Comparison of ENCODE assay signal across 1 cellular context in the genomic region with DNA sequence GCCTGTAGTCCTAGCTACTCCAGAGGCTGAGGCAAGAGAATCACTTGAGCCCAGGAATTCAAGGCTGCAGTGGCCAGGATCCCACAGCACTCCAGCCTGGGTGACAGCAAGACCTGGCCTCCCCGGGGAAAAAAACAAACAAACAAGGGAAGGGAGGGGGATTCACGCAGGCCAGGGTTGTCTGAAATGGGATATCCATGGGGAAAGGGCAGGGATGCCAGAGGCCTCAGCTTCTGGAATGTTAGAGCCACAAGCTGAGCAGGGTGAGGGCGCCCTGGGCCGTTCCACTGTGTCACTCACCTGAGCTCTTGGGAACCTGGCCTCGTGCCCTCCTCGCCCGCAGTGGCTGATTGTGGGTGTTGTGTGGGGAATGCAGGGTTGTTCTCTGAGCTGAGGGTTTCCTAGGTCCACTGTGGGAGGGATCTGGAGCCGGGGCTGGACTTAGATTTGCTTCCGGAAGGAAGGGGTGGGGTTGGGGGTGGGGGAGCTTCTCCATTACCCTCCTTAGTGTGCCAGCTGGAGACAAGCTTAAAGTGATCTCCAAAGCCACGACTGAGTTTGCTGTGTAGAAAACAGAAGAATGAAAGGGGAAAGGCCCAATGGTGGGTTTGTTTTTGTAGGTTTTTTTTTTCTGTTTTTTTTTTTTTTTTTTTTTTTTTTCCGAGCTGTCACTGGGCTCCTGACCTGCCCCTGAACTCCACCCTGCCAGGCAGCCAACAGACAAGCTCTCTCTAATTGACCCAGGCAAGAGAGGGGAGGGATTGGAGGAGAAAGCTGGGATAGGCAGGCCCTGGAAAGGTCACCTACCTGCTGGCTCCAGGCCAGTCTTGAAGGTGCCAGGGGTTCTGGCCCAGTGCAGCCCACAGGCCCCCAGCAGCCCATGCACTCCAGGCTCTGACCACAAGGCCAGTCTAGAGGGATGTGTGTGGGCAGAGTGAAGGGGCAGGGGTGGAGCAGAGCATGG.
TF ChIP-seq lines count a peak whose summit lies in the region.

A gene (minus strand): TSS at position 414 of the 964 bp plus-strand sequence. CDS start 1,189 bp downstream, outside the sequence.

TF ChIP-seq in HepG2, 621 proteins besides CTCF, POLR2A, EP300 and RAD21 (continued from another document and continues in another):
- TF ChIP-seq, protein P1, sequence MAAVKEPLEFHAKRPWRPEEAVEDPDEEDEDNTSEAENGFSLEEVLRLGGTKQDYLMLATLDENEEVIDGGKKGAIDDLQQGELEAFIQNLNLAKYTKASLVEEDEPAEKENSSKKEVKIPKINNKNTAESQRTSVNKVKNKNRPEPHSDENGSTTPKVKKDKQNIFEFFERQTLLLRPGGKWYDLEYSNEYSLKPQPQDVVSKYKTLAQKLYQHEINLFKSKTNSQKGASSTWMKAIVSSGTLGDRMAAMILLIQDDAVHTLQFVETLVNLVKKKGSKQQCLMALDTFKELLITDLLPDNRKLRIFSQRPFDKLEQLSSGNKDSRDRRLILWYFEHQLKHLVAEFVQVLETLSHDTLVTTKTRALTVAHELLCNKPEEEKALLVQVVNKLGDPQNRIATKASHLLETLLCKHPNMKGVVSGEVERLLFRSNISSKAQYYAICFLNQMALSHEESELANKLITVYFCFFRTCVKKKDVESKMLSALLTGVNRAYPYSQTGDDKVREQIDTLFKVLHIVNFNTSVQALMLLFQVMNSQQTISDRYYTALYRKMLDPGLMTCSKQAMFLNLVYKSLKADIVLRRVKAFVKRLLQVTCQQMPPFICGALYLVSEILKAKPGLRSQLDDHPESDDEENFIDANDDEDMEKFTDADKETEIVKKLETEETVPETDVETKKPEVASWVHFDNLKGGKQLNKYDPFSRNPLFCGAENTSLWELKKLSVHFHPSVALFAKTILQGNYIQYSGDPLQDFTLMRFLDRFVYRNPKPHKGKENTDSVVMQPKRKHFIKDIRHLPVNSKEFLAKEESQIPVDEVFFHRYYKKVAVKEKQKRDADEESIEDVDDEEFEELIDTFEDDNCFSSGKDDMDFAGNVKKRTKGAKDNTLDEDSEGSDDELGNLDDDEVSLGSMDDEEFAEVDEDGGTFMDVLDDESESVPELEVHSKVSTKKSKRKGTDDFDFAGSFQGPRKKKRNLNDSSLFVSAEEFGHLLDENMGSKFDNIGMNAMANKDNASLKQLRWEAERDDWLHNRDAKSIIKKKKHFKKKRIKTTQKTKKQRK (IDR thresholded peaks at IDR 0.05; ENCODE audit: low read length) = no peak
- TF ChIP-seq HNRNPUL1 (IDR thresholded peaks at IDR 0.05; ENCODE audit: low read depth, low read length) (no peak), ZNF75D (CRISPR knock-in tag; IDR thresholded peaks at IDR 0.05; ENCODE audit: borderline replicate concordance) (no peak), ZNF331 (CRISPR knock-in tag; IDR thresholded peaks at IDR 0.05) (peak; percentile 85), ZMYM2 (CRISPR knock-in tag; IDR thresholded peaks at IDR 0.05) (no peak), MYNN (CRISPR knock-in tag; IDR thresholded peaks at IDR 0.05; ENCODE audit: low read depth) (0 out of 2 replicates have a peak, but pooled peaks have one; percentile 26), HDAC2 (CRISPR knock-in tag; IDR thresholded peaks at IDR 0.05) (peak; percentile 65), FOSL2 (CRISPR knock-in tag; IDR thresholded peaks at IDR 0.05) (peak; percentile 36), ZZZ3 (CRISPR knock-in tag; IDR thresholded peaks at IDR 0.05; ENCODE audit: borderline replicate concordance) (no peak; the same call in 1 of the 2 replicates), ZNF12 (CRISPR knock-in tag; IDR thresholded peaks at IDR 0.05) (no peak), ZNF263 (CRISPR knock-in tag; IDR thresholded peaks at IDR 0.05) (no peak), ZNF251 (CRISPR knock-in tag; IDR thresholded peaks at IDR 0.05) (no peak), ZSCAN22 (CRISPR knock-in tag; IDR thresholded peaks at IDR 0.05) (no peak), ZNF430 (CRISPR knock-in tag; IDR thresholded peaks at IDR 0.05) (no peak), ZMYM3 (CRISPR knock-in tag; IDR thresholded peaks at IDR 0.05) (peak; percentile 52), ZBTB3 (CRISPR knock-in tag; IDR thresholded peaks at IDR 0.05; ENCODE audit: borderline replicate concordance, low read depth) (no peak), JARID2 (CRISPR knock-in tag; IDR thresholded peaks at IDR 0.05; ENCODE audit: insufficient replicate concordance) (no peak), SIX4 (CRISPR knock-in tag; IDR thresholded peaks at IDR 0.05) (peak; percentile 58), REPIN1 (CRISPR knock-in tag; IDR thresholded peaks at IDR 0.05; ENCODE audit: borderline replicate concordance, low read depth) (no peak), NFYC (CRISPR knock-in tag; IDR thresholded peaks at IDR 0.05) (peak; percentile 72), DPF2 (CRISPR knock-in tag; IDR thresholded peaks at IDR 0.05; ENCODE audit: borderline replicate concordance, low read depth) (peak; percentile 21), PPARG (CRISPR knock-in tag; conservative IDR thresholded peaks at IDR 0.05) (no peak), ZNF724P (CRISPR knock-in tag; IDR thresholded peaks at IDR 0.05; ENCODE audit: borderline replicate concordance) (peak; percentile 44; the same call in 1 of the 2 replicates), ZBTB21 (CRISPR knock-in tag; IDR thresholded peaks at IDR 0.05) (no peak), DNMT3B (CRISPR knock-in tag; conservative IDR thresholded peaks at IDR 0.05) (0 out of 2 replicates have a peak, but pooled peaks have one; percentile 29), MAFG (CRISPR knock-in tag; IDR thresholded peaks at IDR 0.05) (no peak; the same call in 1 of the 2 replicates), KLF6 (CRISPR knock-in tag; IDR thresholded peaks at IDR 0.05) (no peak), NCOA2 (CRISPR knock-in tag; IDR thresholded peaks at IDR 0.05) (0 out of 2 replicates have a peak, but pooled peaks have one; percentile 26), RCOR2 (CRISPR knock-in tag; IDR thresholded peaks at IDR 0.05) (peak; percentile 42; the same call in 1 of the 2 replicates), POGZ (CRISPR knock-in tag; IDR thresholded peaks at IDR 0.05) (peak; percentile 67)
- TF ChIP-seq, protein P2, sequence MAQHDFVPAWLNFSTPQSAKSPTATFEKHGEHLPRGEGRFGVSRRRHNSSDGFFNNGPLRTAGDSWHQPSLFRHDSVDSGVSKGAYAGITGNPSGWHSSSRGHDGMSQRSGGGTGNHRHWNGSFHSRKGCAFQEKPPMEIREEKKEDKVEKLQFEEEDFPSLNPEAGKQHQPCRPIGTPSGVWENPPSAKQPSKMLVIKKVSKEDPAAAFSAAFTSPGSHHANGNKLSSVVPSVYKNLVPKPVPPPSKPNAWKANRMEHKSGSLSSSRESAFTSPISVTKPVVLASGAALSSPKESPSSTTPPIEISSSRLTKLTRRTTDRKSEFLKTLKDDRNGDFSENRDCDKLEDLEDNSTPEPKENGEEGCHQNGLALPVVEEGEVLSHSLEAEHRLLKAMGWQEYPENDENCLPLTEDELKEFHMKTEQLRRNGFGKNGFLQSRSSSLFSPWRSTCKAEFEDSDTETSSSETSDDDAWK (CRISPR knock-in tag; IDR thresholded peaks at IDR 0.05) = no peak
- TF ChIP-seq, protein P3, sequence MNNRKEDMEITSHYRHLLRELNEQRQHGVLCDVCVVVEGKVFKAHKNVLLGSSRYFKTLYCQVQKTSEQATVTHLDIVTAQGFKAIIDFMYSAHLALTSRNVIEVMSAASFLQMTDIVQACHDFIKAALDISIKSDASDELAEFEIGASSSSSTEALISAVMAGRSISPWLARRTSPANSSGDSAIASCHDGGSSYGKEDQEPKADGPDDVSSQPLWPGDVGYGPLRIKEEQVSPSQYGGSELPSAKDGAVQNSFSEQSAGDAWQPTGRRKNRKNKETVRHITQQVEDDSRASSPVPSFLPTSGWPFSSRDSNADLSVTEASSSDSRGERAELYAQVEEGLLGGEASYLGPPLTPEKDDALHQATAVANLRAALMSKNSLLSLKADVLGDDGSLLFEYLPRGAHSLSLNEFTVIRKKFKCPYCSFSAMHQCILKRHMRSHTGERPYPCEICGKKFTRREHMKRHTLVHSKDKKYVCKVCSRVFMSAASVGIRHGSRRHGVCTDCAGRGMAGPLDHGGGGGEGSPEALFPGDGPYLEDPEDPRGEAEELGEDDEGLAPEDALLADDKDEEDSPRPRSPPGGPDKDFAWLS (CRISPR knock-in tag; IDR thresholded peaks at IDR 0.05; ENCODE audit: borderline replicate concordance) = no peak
- TF ChIP-seq, protein P4, sequence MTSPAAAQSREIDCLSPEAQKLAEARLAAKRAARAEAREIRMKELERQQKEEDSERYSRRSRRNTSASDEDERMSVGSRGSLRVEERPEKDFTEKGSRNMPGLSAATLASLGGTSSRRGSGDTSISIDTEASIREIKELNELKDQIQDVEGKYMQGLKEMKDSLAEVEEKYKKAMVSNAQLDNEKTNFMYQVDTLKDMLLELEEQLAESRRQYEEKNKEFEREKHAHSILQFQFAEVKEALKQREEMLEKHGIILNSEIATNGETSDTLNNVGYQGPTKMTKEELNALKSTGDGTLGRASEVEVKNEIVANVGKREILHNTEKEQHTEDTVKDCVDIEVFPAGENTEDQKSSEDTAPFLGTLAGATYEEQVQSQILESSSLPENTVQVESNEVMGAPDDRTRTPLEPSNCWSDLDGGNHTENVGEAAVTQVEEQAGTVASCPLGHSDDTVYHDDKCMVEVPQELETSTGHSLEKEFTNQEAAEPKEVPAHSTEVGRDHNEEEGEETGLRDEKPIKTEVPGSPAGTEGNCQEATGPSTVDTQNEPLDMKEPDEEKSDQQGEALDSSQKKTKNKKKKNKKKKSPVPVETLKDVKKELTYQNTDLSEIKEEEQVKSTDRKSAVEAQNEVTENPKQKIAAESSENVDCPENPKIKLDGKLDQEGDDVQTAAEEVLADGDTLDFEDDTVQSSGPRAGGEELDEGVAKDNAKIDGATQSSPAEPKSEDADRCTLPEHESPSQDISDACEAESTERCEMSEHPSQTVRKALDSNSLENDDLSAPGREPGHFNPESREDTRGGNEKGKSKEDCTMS (CRISPR knock-in tag; conservative IDR thresholded peaks at IDR 0.05) = no peak
- TF ChIP-seq, protein P5, sequence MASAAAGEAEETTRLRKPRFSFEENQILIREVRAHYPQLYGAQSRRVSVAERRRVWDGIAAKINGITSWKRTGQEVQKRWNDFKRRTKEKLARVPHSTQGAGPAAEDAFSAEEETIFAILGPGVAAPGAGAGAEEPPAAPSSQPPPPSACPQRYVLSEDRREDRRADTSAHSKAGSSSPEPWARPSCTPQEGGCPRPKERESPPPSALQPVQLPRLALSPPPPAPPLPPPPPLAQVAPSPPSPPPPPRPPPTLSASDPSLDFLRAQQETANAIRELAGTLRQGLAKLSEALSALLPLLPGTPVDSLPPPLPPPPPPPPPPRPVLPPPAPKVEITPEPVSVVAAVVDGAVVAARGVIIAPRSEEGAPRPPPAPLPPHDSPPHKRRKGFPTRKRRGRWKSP (CRISPR knock-in tag; IDR thresholded peaks at IDR 0.05) = peak; percentile 67
- TF ChIP-seq, protein P6, sequence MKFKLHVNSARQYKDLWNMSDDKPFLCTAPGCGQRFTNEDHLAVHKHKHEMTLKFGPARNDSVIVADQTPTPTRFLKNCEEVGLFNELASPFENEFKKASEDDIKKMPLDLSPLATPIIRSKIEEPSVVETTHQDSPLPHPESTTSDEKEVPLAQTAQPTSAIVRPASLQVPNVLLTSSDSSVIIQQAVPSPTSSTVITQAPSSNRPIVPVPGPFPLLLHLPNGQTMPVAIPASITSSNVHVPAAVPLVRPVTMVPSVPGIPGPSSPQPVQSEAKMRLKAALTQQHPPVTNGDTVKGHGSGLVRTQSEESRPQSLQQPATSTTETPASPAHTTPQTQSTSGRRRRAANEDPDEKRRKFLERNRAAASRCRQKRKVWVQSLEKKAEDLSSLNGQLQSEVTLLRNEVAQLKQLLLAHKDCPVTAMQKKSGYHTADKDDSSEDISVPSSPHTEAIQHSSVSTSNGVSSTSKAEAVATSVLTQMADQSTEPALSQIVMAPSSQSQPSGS (CRISPR knock-in tag; IDR thresholded peaks at IDR 0.05) = no peak
- TF ChIP-seq, protein P7, sequence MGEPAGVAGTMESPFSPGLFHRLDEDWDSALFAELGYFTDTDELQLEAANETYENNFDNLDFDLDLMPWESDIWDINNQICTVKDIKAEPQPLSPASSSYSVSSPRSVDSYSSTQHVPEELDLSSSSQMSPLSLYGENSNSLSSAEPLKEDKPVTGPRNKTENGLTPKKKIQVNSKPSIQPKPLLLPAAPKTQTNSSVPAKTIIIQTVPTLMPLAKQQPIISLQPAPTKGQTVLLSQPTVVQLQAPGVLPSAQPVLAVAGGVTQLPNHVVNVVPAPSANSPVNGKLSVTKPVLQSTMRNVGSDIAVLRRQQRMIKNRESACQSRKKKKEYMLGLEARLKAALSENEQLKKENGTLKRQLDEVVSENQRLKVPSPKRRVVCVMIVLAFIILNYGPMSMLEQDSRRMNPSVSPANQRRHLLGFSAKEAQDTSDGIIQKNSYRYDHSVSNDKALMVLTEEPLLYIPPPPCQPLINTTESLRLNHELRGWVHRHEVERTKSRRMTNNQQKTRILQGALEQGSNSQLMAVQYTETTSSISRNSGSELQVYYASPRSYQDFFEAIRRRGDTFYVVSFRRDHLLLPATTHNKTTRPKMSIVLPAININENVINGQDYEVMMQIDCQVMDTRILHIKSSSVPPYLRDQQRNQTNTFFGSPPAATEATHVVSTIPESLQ (CRISPR knock-in tag; conservative IDR thresholded peaks at IDR 0.05) = no peak
- TF ChIP-seq, protein P8, sequence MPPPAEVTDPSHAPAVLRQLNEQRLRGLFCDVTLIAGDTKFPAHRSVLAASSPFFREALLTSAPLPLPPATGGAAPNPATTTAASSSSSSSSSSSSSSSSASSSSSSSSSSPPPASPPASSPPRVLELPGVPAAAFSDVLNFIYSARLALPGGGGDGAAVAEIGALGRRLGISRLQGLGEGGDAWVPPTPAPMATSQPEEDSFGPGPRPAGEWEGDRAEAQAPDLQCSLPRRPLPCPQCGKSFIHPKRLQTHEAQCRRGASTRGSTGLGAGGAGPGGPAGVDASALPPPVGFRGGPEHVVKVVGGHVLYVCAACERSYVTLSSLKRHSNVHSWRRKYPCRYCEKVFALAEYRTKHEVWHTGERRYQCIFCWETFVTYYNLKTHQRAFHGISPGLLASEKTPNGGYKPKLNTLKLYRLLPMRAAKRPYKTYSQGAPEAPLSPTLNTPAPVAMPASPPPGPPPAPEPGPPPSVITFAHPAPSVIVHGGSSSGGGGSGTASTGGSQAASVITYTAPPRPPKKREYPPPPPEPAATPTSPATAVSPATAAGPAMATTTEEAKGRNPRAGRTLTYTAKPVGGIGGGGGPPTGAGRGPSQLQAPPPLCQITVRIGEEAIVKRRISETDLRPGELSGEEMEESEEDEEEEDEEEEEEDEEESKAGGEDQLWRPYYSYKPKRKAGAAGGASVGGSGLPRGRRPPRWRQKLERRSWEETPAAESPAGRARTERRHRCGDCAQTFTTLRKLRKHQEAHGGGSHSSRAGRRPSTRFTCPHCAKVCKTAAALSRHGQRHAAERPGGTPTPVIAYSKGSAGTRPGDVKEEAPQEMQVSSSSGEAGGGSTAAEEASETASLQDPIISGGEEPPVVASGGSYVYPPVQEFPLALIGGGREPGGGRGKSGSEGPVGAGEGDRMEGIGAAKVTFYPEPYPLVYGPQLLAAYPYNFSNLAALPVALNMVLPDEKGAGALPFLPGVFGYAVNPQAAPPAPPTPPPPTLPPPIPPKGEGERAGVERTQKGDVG (CRISPR knock-in tag; IDR thresholded peaks at IDR 0.05; ENCODE audit: borderline replicate concordance) = no peak; the same call in 1 of the 2 replicates
- TF ChIP-seq, protein P9, sequence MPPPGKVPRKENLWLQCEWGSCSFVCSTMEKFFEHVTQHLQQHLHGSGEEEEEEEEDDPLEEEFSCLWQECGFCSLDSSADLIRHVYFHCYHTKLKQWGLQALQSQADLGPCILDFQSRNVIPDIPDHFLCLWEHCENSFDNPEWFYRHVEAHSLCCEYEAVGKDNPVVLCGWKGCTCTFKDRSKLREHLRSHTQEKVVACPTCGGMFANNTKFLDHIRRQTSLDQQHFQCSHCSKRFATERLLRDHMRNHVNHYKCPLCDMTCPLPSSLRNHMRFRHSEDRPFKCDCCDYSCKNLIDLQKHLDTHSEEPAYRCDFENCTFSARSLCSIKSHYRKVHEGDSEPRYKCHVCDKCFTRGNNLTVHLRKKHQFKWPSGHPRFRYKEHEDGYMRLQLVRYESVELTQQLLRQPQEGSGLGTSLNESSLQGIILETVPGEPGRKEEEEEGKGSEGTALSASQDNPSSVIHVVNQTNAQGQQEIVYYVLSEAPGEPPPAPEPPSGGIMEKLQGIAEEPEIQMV (CRISPR knock-in tag; IDR thresholded peaks at IDR 0.05; ENCODE audit: low read depth) = 0 out of 2 replicates have a peak, but pooled peaks have one; percentile 81
